In genomic region chr10:17597386-17597785, GRCh38 we compare ENCODE assay signal across 35 cellular contexts.
"Had no signal": no experiment of that assay in that cellular context is flagged by ENCODE, and none has a peak within 500 bp of the region (broad histone marks: within the 10 kb centered on the region; RNA-seq: fewer than 3 reads in every experiment).

No MANE protein-coding gene starts in this region.

- H3K4me1 ChIP-seq: adrenal gland, body of pancreas, breast epithelium had no signal

- H3K9me3 ChIP-seq: adrenal gland, body of pancreas, breast epithelium had no signal

- H3K36me3 ChIP-seq: adrenal gland, brain microvascular endothelial cell, breast epithelium had no signal

- H3K27ac ChIP-seq: adrenal gland, body of pancreas, brain microvascular endothelial cell, breast epithelium, cardiac muscle cell, VCaP had no signal

- H3K4me3 ChIP-seq: adrenal gland, body of pancreas, breast epithelium, cardiac muscle cell had no signal

- H3K27me3 ChIP-seq: adrenal gland, body of pancreas, brain microvascular endothelial cell, breast epithelium, cardiac muscle cell had no signal

- DNase-seq: activated B cell treated with CpG ODN at 0.5 μM for 24 hours; activated CD4-positive, alpha-beta memory T cell treated with anti-CD3 and anti-CD28 coated beads for 36 hours; activated CD4-positive, alpha-beta T cell treated with anti-CD3 and anti-CD28 coated beads for 4 hours; activated CD4-positive, alpha-beta T cell treated with anti-CD3 and anti-CD28 coated beads, Interleukin-2, amount 10 ng/mL, durations not matched to agents 24 days and 14 days; activated CD4-positive, alpha-beta T cell treated with anti-CD3 and anti-CD28 coated beads, Interleukin-2, amount 50 U/mL, for 1 hour; activated CD4-positive, alpha-beta T cell treated with anti-CD3 and anti-CD28 coated beads, Interleukin-2, amount 50 U/mL, for 4 hours; activated CD4-positive, CD25-positive, alpha-beta regulatory T cell treated with anti-CD3 and anti-CD28 coated beads, Interleukin-2, amount 50 U/mL, for 72 hours; activated CD8-positive, alpha-beta memory T cell treated with anti-CD3 and anti-CD28 coated beads, Interleukin-2, amount 50 U/mL, for 4 hours; activated CD8-positive, alpha-beta T cell treated with anti-CD3 and anti-CD28 coated beads for 36 hours; activated effector memory CD4-positive, alpha-beta T cell treated with anti-CD3 and anti-CD28 coated beads, Interleukin-2, amount 50 U/mL, for 16 hours; activated gamma-delta T cell treated with Interleukin-2 at 50 U/mL for 16 hours; activated naive CD4-positive, alpha-beta T cell; activated naive CD4-positive, alpha-beta T cell treated with anti-CD3 and anti-CD28 coated beads for 36 hours; activated naive CD4-positive, alpha-beta T cell treated with anti-CD3 and anti-CD28 coated beads, Interleukin-2, amount 50 U/mL, for 16 hours; activated naive CD8-positive, alpha-beta T cell treated with anti-CD3 and anti-CD28 coated beads for 36 hours; activated T-cell treated with anti-CD3 and anti-CD28 coated beads for 4 hours; activated T-cell treated with anti-CD3 and anti-CD28 coated beads, Interleukin-2, amount 50 U/mL, for 1 hour; activated T-cell treated with anti-CD3 and anti-CD28 coated beads, Interleukin-2, amount 50 U/mL, for 4 hours; activated T-cell treated with anti-CD3 and anti-CD28 coated beads, Interleukin-2, amount 50 U/mL, for 72 hours; adrenal gland; amniotic stem cell; aorta; body of pancreas; brain microvascular endothelial cell; caudate nucleus; cerebellar nuclear complex; T-helper 2 cell; T-helper 9 cell had no signal

- ATAC-seq: activated CD8-positive, alpha-beta T cell treated with anti-CD3 and anti-CD28 coated beads for 36 hours; activated naive CD4-positive, alpha-beta T cell treated with anti-CD3 and anti-CD28 coated beads, Interleukin-2, amount 50 U/mL, for 72 hours; activated T-cell treated with anti-CD3 and anti-CD28 coated beads, Interleukin-2, amount 50 U/mL, for 4 hours; activated T-cell treated with anti-CD3 and anti-CD28 coated beads, Interleukin-2, amount 50 U/mL, for 72 hours; activated T-helper 17 cell treated with anti-CD3 and anti-CD28 coated beads, Interleukin-2, amount 50 U/mL, for 72 hours; body of pancreas had no signal

- FAIRE-seq: astrocyte, TTC549 had no signal
